In genomic region chr6:7324520-7324919, GRCh38 we compare ENCODE assay signal across 11 cellular contexts. TPM values are rescaled to one million over a fixed set of nuclear protein-coding genes. Genes with fewer than 3 reads are reported as not detected.
A peak's percentile ranks its signal among the peaks of the same experiment; 100 is the strongest.
DNase-seq lines count a peak whose midpoint lies in the region; ATAC-seq and TF ChIP-seq lines count a peak whose summit lies in the region.
"Had no signal": no experiment of that assay in that cellular context is flagged by ENCODE, and none has a peak within 500 bp of the region (broad histone marks: within the 10 kb centered on the region; RNA-seq: fewer than 3 reads in every experiment).

No MANE protein-coding gene starts in this region.

- H3K4me1 Mint-ChIP-seq in activated T-helper 2 cell treated with anti-CD3 and anti-CD28 coated beads, Interferon-gamma antibody, Interleukin-2, Interleukin-4, amounts not matched to agents 10 μg/mL and 5 μg/mL and 100 μg/mL, durations not matched to agents 14 hours and 24 hours and 36 hours (ENCODE audit: low read depth) = peaks cover 1% of the 10 kb centered on the region
- H3K4me1 Mint-ChIP-seq in progenitor cell of endocrine pancreas (ENCODE audit: low read depth) = no peaks in the 10 kb centered on the region

- TF ChIP-seq POLR2A in GM18505 (IDR thresholded peaks at IDR 0.05; ENCODE audit: borderline replicate concordance, extremely low read depth, insufficient read depth, insufficient read length) = no peak

- DNase-seq in mucosa of gallbladder (ENCODE audit: low spot score) (peak; percentile 23), H7 (no peak), progenitor cell of endocrine pancreas (ENCODE audit: low spot score, unreplicated experiment) (no peak), SW480 (ENCODE audit: low spot score) (no peak)
- no peak for DNase-seq in activated T-helper 2 cell treated with anti-CD3 and anti-CD28 coated beads, Interferon-gamma antibody, Interleukin-2, Interleukin-4, amounts not matched to agents 10 μg/mL and 5 μg/mL and 100 μg/mL, durations not matched to agents 14 hours and 24 hours and 36 hours (ENCODE audit: low spot score)
- DNase-seq: dermis blood vessel endothelial cell, DMS 273 treated with DMSO at 0.1 percent for 48 hours, retina had no signal

- H3K4me1 ChIP-seq in OCI-LY3 (ENCODE audit: low read length) = peaks cover 26% of the 10 kb centered on the region

- H3K79me2 ChIP-seq in OCI-LY3 (ENCODE audit: low read length) = no peaks in the 10 kb centered on the region

- H3K27me3 ChIP-seq in OCI-LY3 (ENCODE audit: low read depth, low read length) = no peaks in the 10 kb centered on the region
- no peaks in the 10 kb centered on the region for H3K27me3 ChIP-seq in H7 (ENCODE audit: control insufficient read depth, insufficient read depth, low read length)

- no peak overlapping the region for H3K27ac ChIP-seq in OCI-LY3 (ENCODE audit: low read length)

- intact Hi-C loops in activated T-helper 2 cell treated with anti-CD3 and anti-CD28 coated beads, Interferon-gamma antibody, Interleukin-2, Interleukin-4, amounts not matched to agents 10 μg/mL and 5 μg/mL and 100 μg/mL, durations not matched to agents 14 hours and 24 hours and 36 hours (cut with micrococcal nuclease) = no loop called here

- ATAC-seq in GM18505 (IDR thresholded peaks at IDR 0.05; ENCODE audit: unreplicated experiment) (peak; percentile 79), HG02798 (IDR thresholded peaks at IDR 0.05; ENCODE audit: poor library complexity, unreplicated experiment) (peak; percentile 51)

- H3K9me3 Mint-ChIP-seq in activated T-helper 2 cell treated with anti-CD3 and anti-CD28 coated beads, Interferon-gamma antibody, Interleukin-2, Interleukin-4, amounts not matched to agents 10 μg/mL and 5 μg/mL and 100 μg/mL, durations not matched to agents 14 hours and 24 hours and 36 hours = peaks cover 4% of the 10 kb centered on the region
- H3K9me3 Mint-ChIP-seq in progenitor cell of endocrine pancreas (ENCODE audit: low read depth) = no peaks in the 10 kb centered on the region

- no peaks in the 10 kb centered on the region for H3K9me3 ChIP-seq in OCI-LY3 (ENCODE audit: insufficient read depth, low read length)

- no peak overlapping the region for H3K27ac Mint-ChIP-seq in activated T-helper 2 cell treated with anti-CD3 and anti-CD28 coated beads, Interferon-gamma antibody, Interleukin-2, Interleukin-4, amounts not matched to agents 10 μg/mL and 5 μg/mL and 100 μg/mL, durations not matched to agents 14 hours and 24 hours and 36 hours
- H3K27ac Mint-ChIP-seq in progenitor cell of endocrine pancreas = no peak overlapping the region

- no peak for TF ChIP-seq CTCF in OCI-LY3 (IDR thresholded peaks at IDR 0.05; ENCODE audit: low read depth, low read length)
- no peak for TF ChIP-seq CTCF in progenitor cell of endocrine pancreas (IDR thresholded peaks at IDR 0.05; ENCODE audit: unreplicated experiment)

- H3K9ac ChIP-seq in OCI-LY3 (ENCODE audit: low read length) = no peak overlapping the region

- H3K36me3 Mint-ChIP-seq in activated T-helper 2 cell treated with anti-CD3 and anti-CD28 coated beads, Interferon-gamma antibody, Interleukin-2, Interleukin-4, amounts not matched to agents 10 μg/mL and 5 μg/mL and 100 μg/mL, durations not matched to agents 14 hours and 24 hours and 36 hours (ENCODE audit: low read depth) = no peaks in the 10 kb centered on the region
- no peaks in the 10 kb centered on the region for H3K36me3 Mint-ChIP-seq in progenitor cell of endocrine pancreas (ENCODE audit: insufficient read depth)

- no peaks in the 10 kb centered on the region for H3K36me3 ChIP-seq in OCI-LY3 (replicated peaks; ENCODE audit: low read depth, low read length)
- H3K36me3 ChIP-seq in H7 (replicated peaks; ENCODE audit: control insufficient read depth, insufficient read depth, low read length) = no peaks in the 10 kb centered on the region

- H3K27me3 Mint-ChIP-seq in activated T-helper 2 cell treated with anti-CD3 and anti-CD28 coated beads, Interferon-gamma antibody, Interleukin-2, Interleukin-4, amounts not matched to agents 10 μg/mL and 5 μg/mL and 100 μg/mL, durations not matched to agents 14 hours and 24 hours and 36 hours (ENCODE audit: low read depth) = peaks cover 13% of the 10 kb centered on the region
- no peaks in the 10 kb centered on the region for H3K27me3 Mint-ChIP-seq in progenitor cell of endocrine pancreas

- H3K4me2 ChIP-seq in OCI-LY3 (ENCODE audit: low read length) = peak overlapping the region; percentile 55

- H3K4me3 ChIP-seq in OCI-LY3 (ENCODE audit: low read length) (peak overlapping the region; percentile 23), H7 (ENCODE audit: insufficient read depth, low read depth, low read length) (no peak overlapping the region)

- no peaks in the 10 kb centered on the region for H4K20me1 ChIP-seq in OCI-LY3 (ENCODE audit: insufficient read depth, low read length)

- no peak overlapping the region for H3K4me3 Mint-ChIP-seq in activated T-helper 2 cell treated with anti-CD3 and anti-CD28 coated beads, Interferon-gamma antibody, Interleukin-2, Interleukin-4, amounts not matched to agents 10 μg/mL and 5 μg/mL and 100 μg/mL, durations not matched to agents 14 hours and 24 hours and 36 hours (ENCODE audit: low read depth)
- H3K4me3 Mint-ChIP-seq in progenitor cell of endocrine pancreas (ENCODE audit: low read depth) = no peak overlapping the region

- H2AFZ ChIP-seq in OCI-LY3 (ENCODE audit: low read depth, low read length) = no peak overlapping the region

RNA-seq across cellular contexts. Expression of gene SSR1, which starts 11.5 kb away (rescaled TPM):
- 130 TPM for total RNA-seq in mucosa of gallbladder
- total RNA-seq in activated T-helper 2 cell treated with anti-CD3 and anti-CD28 coated beads, Interferon-gamma antibody, Interleukin-2, Interleukin-4, amounts not matched to agents 10 μg/mL and 5 μg/mL and 100 μg/mL, durations not matched to agents 14 hours and 24 hours and 36 hours = 196 and 203 TPM in 2 replicates
- 49.6 and 55.3 TPM in 2 replicates for total RNA-seq in H7 (2014; rRNA removed; shearing (Covaris generic))
- 112 and 113 TPM in 2 replicates for total RNA-seq in progenitor cell of endocrine pancreas
